22 cellular contexts compared by ENCODE assay signal in genomic region chr9:136310273-136311030, GRCh38. TPM values are rescaled to one million over a fixed set of nuclear protein-coding genes. Genes with fewer than 3 reads are reported as not detected.
DNase-seq lines count a peak whose midpoint lies in the region; ATAC-seq, FAIRE-seq and TF ChIP-seq lines count a peak whose summit lies in the region.
"Had no signal": no experiment of that assay in that cellular context is flagged by ENCODE, and none has a peak within 500 bp of the region (broad histone marks: within the 10 kb centered on the region; RNA-seq: fewer than 3 reads in every experiment).

No MANE protein-coding gene starts in this region.

- no peaks in the 10 kb centered on the region for H3K36me3 Mint-ChIP-seq in type B pancreatic cell

- H2BK15ac ChIP-seq in H1 (ENCODE audit: low read length) = peak overlapping the region; percentile 50; the same call in 1 of the 2 replicates

- H3K4me2 ChIP-seq in H1 (ENCODE audit: insufficient read depth in 1 of 2, low read depth in 2 of 2, low read length in 2 of 2) (no peak overlapping the region), PC-9 (no peak overlapping the region), trophoblast cell (ENCODE audit: low read length) (no peak overlapping the region)

- H4K12ac ChIP-seq in trophoblast cell (ENCODE audit: low read depth, low read length) = no peak overlapping the region

- H3K4ac ChIP-seq in H1 (replicated peaks; ENCODE audit: insufficient read length, low read depth, low read length) (peak overlapping the region; percentile 85), trophoblast cell (ENCODE audit: low read depth, low read length) (no peak overlapping the region)

- peak overlapping the region; percentile 99 for H2AK5ac ChIP-seq in H1 (ENCODE audit: low read depth, low read length)
- no peak overlapping the region for H2AK5ac ChIP-seq in trophoblast cell (ENCODE audit: low read length)

- H3K27ac Mint-ChIP-seq in type B pancreatic cell = no peak overlapping the region

- peaks cover 27% of the 10 kb centered on the region for H3F3A ChIP-seq in PC-9 (ENCODE audit: insufficient read depth, low read depth)

- H3K23ac ChIP-seq in H1 (ENCODE audit: insufficient read length) (no peak overlapping the region), trophoblast cell (ENCODE audit: low read length) (no peak overlapping the region)

- H2BK12ac ChIP-seq in H1 (ENCODE audit: low read depth, low read length) (peak overlapping the region; percentile 64; the same call in 1 of the 2 replicates), trophoblast cell (ENCODE audit: low read length) (no peak overlapping the region)

- H2AFZ ChIP-seq in H1 (ENCODE audit: low read length) = no peak overlapping the region
- no peak overlapping the region for H2AFZ ChIP-seq in PC-9
- no peak overlapping the region for H2AFZ ChIP-seq in trophoblast cell (ENCODE audit: insufficient read depth, low read length, poor library complexity)

- no peaks in the 10 kb centered on the region for H3K9me2 ChIP-seq in PC-9 (ENCODE audit: insufficient read depth)

- no peak overlapping the region for H4K5ac ChIP-seq in H1 (ENCODE audit: insufficient read length, low read depth, low read length)

- H4K8ac ChIP-seq in H1 (ENCODE audit: extremely low read depth, insufficient read depth, low read length) (no peak overlapping the region), trophoblast cell (ENCODE audit: low read depth, low read length) (no peak overlapping the region)

- TF ChIP-seq CTCF in H1 (IDR thresholded peaks at IDR 0.05; ENCODE audit: control extremely low read depth in 1 of 3, insufficient read depth in 1 of 3, low read depth in 1 of 3, low read length in 3 of 3) = no peak
- no peak for TF ChIP-seq CTCF in type B pancreatic cell (conservative IDR thresholded peaks at IDR 0.05)
- TF ChIP-seq CTCF in PC-9 (conservative IDR thresholded peaks at IDR 0.05) = no peak

- ATAC-seq in right cardiac atrium (no peak), left cardiac atrium (no peak)
- ATAC-seq: stimulated activated naive CD8-positive, alpha-beta T cell treated with anti-CD3 and anti-CD28 coated beads, Interleukin-15, Interleukin-2, amounts not matched to agents 100 U/mL and 50 U/mL, for 24 hours had no signal

- no peak overlapping the region for H3K4me3 ChIP-seq in right cardiac atrium (ENCODE audit: low read length)
- H3K4me3 ChIP-seq in H1 (ENCODE audit: extremely low read depth in 1 of 4, insufficient read depth in 2 of 4, low read depth in 3 of 4, low read length in 4 of 4) = no peak overlapping the region
- no peak overlapping the region for H3K4me3 ChIP-seq in PC-9
- H3K4me3 ChIP-seq in trophoblast cell (ENCODE audit: low read depth, low read length) = no peak overlapping the region
- H3K4me3 ChIP-seq: vagina had no signal

- H3K27ac ChIP-seq in right cardiac atrium (ENCODE audit: low read length) = no peak overlapping the region
- H3K27ac ChIP-seq in H1 (ENCODE audit: low read depth, low read length) = no peak overlapping the region
- no peak overlapping the region for H3K27ac ChIP-seq in PC-9
- no peak overlapping the region for H3K27ac ChIP-seq in trophoblast cell (ENCODE audit: low read depth, low read length)
- H3K27ac ChIP-seq: neutrophil, vagina had no signal

- no peak overlapping the region for H3K14ac ChIP-seq in H1 (ENCODE audit: insufficient read length)
- H3K14ac ChIP-seq in trophoblast cell (ENCODE audit: low read length) = no peak overlapping the region

- H3K36me3 ChIP-seq in H1 (ENCODE audit: control insufficient read depth in 2 of 4, insufficient read depth in 4 of 4, low read length in 3 of 4) (no peaks in the 10 kb centered on the region; a peak in 1 of 8 replicates), PC-9 (ENCODE audit: low read depth) (no peaks in the 10 kb centered on the region), trophoblast cell (ENCODE audit: control insufficient read depth in 1 of 2, insufficient read depth in 2 of 2, low read length in 2 of 2) (no peaks in the 10 kb centered on the region)
- H3K36me3 ChIP-seq: neutrophil, vagina had no signal

- H3K4me1 Mint-ChIP-seq in type B pancreatic cell (ENCODE audit: unreplicated experiment) = no peaks in the 10 kb centered on the region

- H3K4me1 ChIP-seq in right cardiac atrium (ENCODE audit: control insufficient read depth, insufficient read depth, low read length) (no peaks in the 10 kb centered on the region), H1 (replicated peaks in 1 of 4; ENCODE audit: control insufficient read depth in 3 of 4, insufficient read depth in 4 of 4, low read length in 3 of 4) (0 out of 7 replicates have a peak, but pooled peaks cover 0 to 3% (median 0%) of the 10 kb centered on the region in 4 experiments), PC-9 (replicated peaks; ENCODE audit: insufficient read depth) (peaks cover 10% of the 10 kb centered on the region), trophoblast cell (ENCODE audit: control insufficient read depth in 1 of 2, insufficient read depth in 2 of 2, low read length in 2 of 2) (no peaks in the 10 kb centered on the region)
- H3K4me1 ChIP-seq: Caco-2, vagina had no signal

- H2BK120ac ChIP-seq in H1 (replicated peaks; ENCODE audit: low read depth, low read length) = no peak overlapping the region
- no peak overlapping the region for H2BK120ac ChIP-seq in trophoblast cell (ENCODE audit: insufficient read depth, low read length, poor library complexity)

- H4K91ac ChIP-seq in H1 (replicated peaks; ENCODE audit: insufficient read length, low read length) = peak overlapping the region; percentile 54
- H4K91ac ChIP-seq in trophoblast cell (ENCODE audit: low read depth, low read length) = no peak overlapping the region

- no peaks in the 10 kb centered on the region for H3K27me3 ChIP-seq in right cardiac atrium (ENCODE audit: control insufficient read depth, insufficient read depth)
- no peaks in the 10 kb centered on the region; a peak in 1 of 7 replicates for H3K27me3 ChIP-seq in H1 (replicated peaks in 1 of 4; ENCODE audit: control insufficient read depth in 3 of 4, extremely low read depth in 1 of 4, insufficient read depth in 3 of 4, low read length in 3 of 4)
- H3K27me3 ChIP-seq in PC-9 (ENCODE audit: insufficient read depth, low read depth) = 0 out of 2 replicates have a peak, but pooled peaks cover 2% of the 10 kb centered on the region
- no peaks in the 10 kb centered on the region for H3K27me3 ChIP-seq in trophoblast cell (ENCODE audit: insufficient read depth, low read length)
- H3K27me3 ChIP-seq: vagina had no signal

- H3K9me3 Mint-ChIP-seq in type B pancreatic cell = peaks cover 10% of the 10 kb centered on the region

- H3K18ac ChIP-seq in H1 (ENCODE audit: extremely low read depth, low read length) (no peak overlapping the region), trophoblast cell (ENCODE audit: low read length) (no peak overlapping the region)

- TF ChIP-seq RAD21 in H1 (IDR thresholded peaks at IDR 0.05 in 1 of 2, conservative IDR thresholded peaks at IDR 0.05 in 1 of 2; ENCODE audit: low read depth in 2 of 2, low read length in 2 of 2) = no peak

- H3K4me3 Mint-ChIP-seq in type B pancreatic cell = no peak overlapping the region

- H4K20me1 ChIP-seq in H1 (replicated peaks in 1 of 2; ENCODE audit: control insufficient read depth in 1 of 2, insufficient read depth in 2 of 2, low read length in 2 of 2) (peaks cover 0 to 20% of the 10 kb centered on the region in 2 experiments), PC-9 (ENCODE audit: insufficient read depth) (no peaks in the 10 kb centered on the region)

- CTCF ChIA-PET in H1 (lab: Charles Lee; ENCODE audit: partially characterized antibody) = interaction anchor here (0.6 to 2.7 kb wide), 3 partner anchors 16 to 43 kb away, joined by 3 to 8 read pairs (median 3); no protein-coding TSS in a partner anchor
- CTCF ChIA-PET in PC-9 (lab: Charles Lee) = no interaction called here

- TF ChIP-seq EP300 in H1 (IDR thresholded peaks at IDR 0.05; ENCODE audit: borderline replicate concordance in 1 of 2, low read depth in 2 of 2, low read length in 2 of 2) = no peak

- BruUV-seq in PC-9 (replicated peaks; lab: Mats Ljungman, UMichigan) = no TSS peak

- H3K79me2 ChIP-seq in H1 (ENCODE audit: control insufficient read depth in 1 of 2, insufficient read depth in 2 of 2, low read length in 2 of 2) = no peaks in the 10 kb centered on the region
- H3K79me2 ChIP-seq in PC-9 (ENCODE audit: low read depth) = no peaks in the 10 kb centered on the region
- H3K79me2 ChIP-seq in trophoblast cell (ENCODE audit: control insufficient read depth, insufficient read depth, low read length, poor library complexity) = no peaks in the 10 kb centered on the region

- no peaks in the 10 kb centered on the region for H3K9me3 ChIP-seq in right cardiac atrium (ENCODE audit: control insufficient read depth, low read length)
- H3K9me3 ChIP-seq in H1 (ENCODE audit: insufficient read depth in 2 of 2, low read depth in 1 of 2, low read length in 1 of 2) = peaks cover 7 to 9% of the 10 kb centered on the region in 2 experiments; a peak in 3 of 4 replicates
- no peaks in the 10 kb centered on the region for H3K9me3 ChIP-seq in PC-9 (ENCODE audit: insufficient read depth, low read depth)
- H3K9me3 ChIP-seq in trophoblast cell (ENCODE audit: insufficient read depth, low read depth, low read length) = peaks cover 11% of the 10 kb centered on the region
- H3K9me3 ChIP-seq: neutrophil, vagina had no signal

- no peak for FAIRE-seq in H1 (lab: Jason Lieb, UNC)
- FAIRE-seq: keratinocyte had no signal

- H2BK20ac ChIP-seq in H1 (ENCODE audit: low read length) = no peak overlapping the region

- H3K27me3 Mint-ChIP-seq in type B pancreatic cell = no peaks in the 10 kb centered on the region

- no peaks in the 10 kb centered on the region; the same call in 1 of the 2 replicates for H3K79me1 ChIP-seq in H1 (ENCODE audit: low read depth, low read length)
- no peaks in the 10 kb centered on the region for H3K79me1 ChIP-seq in trophoblast cell (ENCODE audit: low read length)

- POLR2A ChIA-PET in H1 (lab: Charles Lee; ENCODE audit: partially characterized antibody) = interaction anchor here (1.5 kb wide), 1 partner anchor 13 kb away, joined by 4 read pairs; no protein-coding TSS in a partner anchor
- POLR2A ChIA-PET in PC-9 (lab: Charles Lee; ENCODE audit: unreplicated experiment) = interaction anchor here (0.5 kb wide), 1 partner anchor 181 kb away, joined by 5 read pairs; no protein-coding TSS in a partner anchor

- H3K56ac ChIP-seq in H1 (replicated peaks; ENCODE audit: insufficient read length, low read depth, low read length) = no peak overlapping the region

- no peak for TF ChIP-seq POLR2A in H1 (IDR thresholded peaks at IDR 0.05; ENCODE audit: control extremely low read depth in 1 of 2, low read depth in 2 of 2, low read length in 2 of 2)

- 67% methylated on average over 28 of the region's 28 CpGs for WGBS in right cardiac atrium
- 88% methylated on average over 25 of the region's 28 CpGs; no CpG with 5 or more reads in 1 of the 2 experiments for WGBS in H1 (ENCODE audit: extremely low coverage in 1 of 2, insufficient coverage in 1 of 2, insufficient read length in 1 of 2, insufficient replicate concordance in 2 of 2, low coverage in 1 of 2, low lambda C conversion rate in 2 of 2, missing lambda C conversion rate in 1 of 2), 2 experiments
- no CpG with 5 or more reads among the region's 28 CpGs for WGBS in trophoblast cell (ENCODE audit: extremely low coverage, insufficient coverage, insufficient read length)

- H2BK5ac ChIP-seq in H1 (ENCODE audit: low read depth, low read length) (peak overlapping the region; percentile 61; the same call in 1 of the 2 replicates), trophoblast cell (ENCODE audit: low read depth, low read length, poor library complexity) (no peak overlapping the region)

- intact Hi-C loops in right cardiac atrium (cut with DNase I) (loop anchor here in 2 of 4 donors (5.0 kb wide), 1 partner anchor 92 kb away; the partner anchor contains the start of gene SNAPC4 (in 2 of the 2)), left cardiac atrium (cut with DNase I) (loop anchor here in 1 of 2 donors (5.0 kb wide), 1 partner anchor 92 kb away; the partner anchor contains the start of gene SNAPC4), PC-9 (cut with micrococcal nuclease; ENCODE audit: unreplicated experiment) (loop anchor here (5.0 to 10.0 kb wide), 2 partner anchors 62 to 324 kb away; partner anchors contain the start of gene CARD9)

- peak; percentile 14 to 67 (median 46) for DNase-seq in right cardiac atrium
- DNase-seq in left cardiac atrium = no peak
- DNase-seq in NCI-H2107 treated with DMSO at 0.1 percent for 48 hours (lab: John Stamatoyannopoulos, UW; ENCODE audit: unreplicated experiment) = peak; percentile 64
- DNase-seq in H1 (ENCODE audit: low read depth in 1 of 2, low spot score in 2 of 2) = no peak
- no peak for DNase-seq in type B pancreatic cell (ENCODE audit: extremely low spot score, unreplicated experiment)
- no peak for DNase-seq in PC-9
- no peak for DNase-seq in trophoblast cell
- no peak for DNase-seq in stimulated activated naive CD4-positive, alpha-beta T cell (lab: John Stamatoyannopoulos, UW)
- DNase-seq: activated CD4-positive, alpha-beta T cell treated with anti-CD3 and anti-CD28 coated beads for 48 hours; activated effector memory CD4-positive, alpha-beta T cell treated with anti-CD3 and anti-CD28 coated beads, Interleukin-2, amount 50 U/mL, for 16 hours; amygdala; Caco-2; caudate nucleus; GOT3; head of caudate nucleus; NCI-H748 treated with DMSO at 0.1 percent for 48 hours; retina; stimulated activated naive CD8-positive, alpha-beta T cell treated with anti-CD3 and anti-CD28 coated beads, Interleukin-15, Interleukin-2, amounts not matched to agents 100 U/mL and 50 U/mL, for 24 hours had no signal

- H3K23me2 ChIP-seq in H1 (ENCODE audit: low read depth, low read length) = peaks cover 25% of the 10 kb centered on the region

- H3K9ac ChIP-seq in H1 (replicated peaks in 1 of 4; ENCODE audit: extremely low read depth in 1 of 4, low read depth in 3 of 4, low read length in 3 of 4) (no peak overlapping the region), trophoblast cell (ENCODE audit: low read length) (no peak overlapping the region)

RNA-seq across cellular contexts. Expression of gene CCDC187, which starts 6.6 kb away (rescaled TPM):
- not detected for total RNA-seq in right cardiac atrium
- not detected for polyA plus RNA-seq in right cardiac atrium
- not detected for total RNA-seq in left cardiac atrium
- total RNA-seq in H1 (2021; fragmentation: NEBNext Ultra II Directional; extraction: Animal tissue kit (Norgen Biotek cat#: 25700)) = not detected in 2 replicates
- 0.02 TPM in 2 replicates for polyA plus RNA-seq in H1 (2011; rRNA removed)
- 0.01 TPM for polyA plus RNA-seq in H1 (2011; cell fraction: cytosol; rRNA removed)
- polyA plus RNA-seq in H1 (2011; cell fraction: nucleus; rRNA removed) = 0.07 TPM
- polyA plus RNA-seq in H1 (2012, experiment 1 of 2) = 0.03 TPM in 2 of 4 replicates, not detected in the others
- 0.03 TPM for polyA plus RNA-seq in H1 (2012, experiment 2 of 2)
- 0.02 TPM for polyA plus RNA-seq in H1 (2013, experiment 1 of 2)
- under 0.01 TPM for polyA plus RNA-seq in H1 (2013, experiment 2 of 2)
- polyA minus RNA-seq in H1 (2011; rRNA and poly(A)+ RNA removed) = 0.06 TPM in 1 of 2 replicates, not detected in the other
- not detected for polyA minus RNA-seq in H1 (2011; cell fraction: cytosol; rRNA and poly(A)+ RNA removed)
- polyA minus RNA-seq in H1 (2011; cell fraction: nucleus; rRNA and poly(A)+ RNA removed) = not detected
- 0.69 and 0.70 TPM in 2 replicates for total RNA-seq in type B pancreatic cell (ENCODE audit: low replicate concordance)
- 2.7 and 5.2 TPM in 2 replicates for total RNA-seq in PC-9 (2021)
- polyA plus RNA-seq in trophoblast cell (2013) = 0.04 TPM in 2 replicates
- total RNA-seq: mesenteric fat pad, vagina had no signal

RNA-seq across cellular contexts. Expression of gene GPSM1, which starts 16.9 kb away (rescaled TPM):
- total RNA-seq in right cardiac atrium (10 to 100 TPM; 46.3 to 90.6 (median 71.6) TPM), left cardiac atrium (10 to 100 TPM; 55.6 to 58.6 TPM), type B pancreatic cell (ENCODE audit: low replicate concordance) (29.2 and 56.2 TPM in 2 replicates), PC-9 (2021) (5.5 and 9.5 TPM in 2 replicates)
- polyA plus RNA-seq in right cardiac atrium (73.3 TPM), H1 (2011; rRNA removed) (12.8 and 19.8 TPM in 2 replicates)
- 15.7 and 18.0 TPM in 2 replicates for total RNA-seq in H1 (2021; fragmentation: NEBNext Ultra II Directional; extraction: Animal tissue kit (Norgen Biotek cat#: 25700))
- 13.8 TPM for polyA plus RNA-seq in H1 (2011; cell fraction: cytosol; rRNA removed)
- polyA plus RNA-seq in H1 (2011; cell fraction: nucleus; rRNA removed) = 39.2 TPM
- polyA plus RNA-seq in H1 (2012, experiment 1 of 2) = 9.3 to 15.2 TPM (median 14.5 TPM) in 4 replicates
- polyA plus RNA-seq in H1 (2012, experiment 2 of 2) = 12.0 TPM
- 14.4 TPM for polyA plus RNA-seq in H1 (2013, experiment 1 of 2)
- polyA plus RNA-seq in H1 (2013, experiment 2 of 2) = 13.9 TPM
- 3.5 and 4.2 TPM in 2 replicates for polyA minus RNA-seq in H1 (2011; rRNA and poly(A)+ RNA removed)
- polyA minus RNA-seq in H1 (2011; cell fraction: cytosol; rRNA and poly(A)+ RNA removed) = 12.7 TPM
- polyA minus RNA-seq in H1 (2011; cell fraction: nucleus; rRNA and poly(A)+ RNA removed) = 11.2 TPM
- 17.8 and 18.5 TPM in 2 replicates for polyA plus RNA-seq in trophoblast cell (2013)

RNA-seq across cellular contexts. Expression of gene DNLZ, which starts 53.1 kb away (rescaled TPM):
- total RNA-seq in right cardiac atrium (10 to 100 TPM; 15.2 to 24.9 (median 22.2) TPM), left cardiac atrium (10 to 100 TPM; 23.2 to 30.6 TPM), type B pancreatic cell (ENCODE audit: low replicate concordance) (10.4 and 14.0 TPM in 2 replicates), PC-9 (2021) (9.1 and 19.1 TPM in 2 replicates)
- polyA plus RNA-seq in right cardiac atrium (17.1 TPM), H1 (2011; rRNA removed) (11.6 and 13.6 TPM in 2 replicates)
- total RNA-seq in H1 (2021; fragmentation: NEBNext Ultra II Directional; extraction: Animal tissue kit (Norgen Biotek cat#: 25700)) = 17.9 and 19.0 TPM in 2 replicates
- polyA plus RNA-seq in H1 (2011; cell fraction: cytosol; rRNA removed) = 19.7 TPM
- 13.9 TPM for polyA plus RNA-seq in H1 (2011; cell fraction: nucleus; rRNA removed)
- polyA plus RNA-seq in H1 (2012, experiment 1 of 2) = 6.2 to 15.0 TPM (median 13.2 TPM) in 4 replicates
- polyA plus RNA-seq in H1 (2012, experiment 2 of 2) = 11.1 TPM
- polyA plus RNA-seq in H1 (2013, experiment 1 of 2) = 14.6 TPM
- polyA plus RNA-seq in H1 (2013, experiment 2 of 2) = 15.8 TPM
- polyA minus RNA-seq in H1 (2011; rRNA and poly(A)+ RNA removed) = 0.61 and 1.1 TPM in 2 replicates
- 3.7 TPM for polyA minus RNA-seq in H1 (2011; cell fraction: cytosol; rRNA and poly(A)+ RNA removed)
- polyA minus RNA-seq in H1 (2011; cell fraction: nucleus; rRNA and poly(A)+ RNA removed) = 10.4 TPM
- polyA plus RNA-seq in trophoblast cell (2013) = 8.7 and 10.1 TPM in 2 replicates

Comparison
In these comparisons a context has a peak if more than half of its experiments do, and no peak if none do; other contexts are left out.
1. DNase-seq: peak in right cardiac atrium (3 of 3) and NCI-H2107 treated with DMSO at 0.1 percent for 48 hours (single experiment); none in left cardiac atrium (single experiment), H1 (0 of 2), type B pancreatic cell (single experiment), PC-9 (0 of 2), trophoblast cell (0 of 2) and stimulated activated naive CD4-positive, alpha-beta T cell (0 of 6).